20 cellular contexts compared by ENCODE assay signal in genomic region chr4:184399505-184399893, GRCh38.
DNase-seq lines count a peak whose midpoint lies in the region; ATAC-seq and TF ChIP-seq lines count a peak whose summit lies in the region.
"Had no signal": no experiment of that assay in that cellular context is flagged by ENCODE, and none has a peak within 500 bp of the region (broad histone marks: within the 10 kb centered on the region; RNA-seq: fewer than 3 reads in every experiment).

No MANE protein-coding gene starts in this region.

- no peaks in the 10 kb centered on the region for H3K27me3 Mint-ChIP-seq in osteocyte (ENCODE audit: unreplicated experiment)
- H3K27me3 Mint-ChIP-seq: CD8-positive, alpha-beta memory T cell; memory B cell; naive thymus-derived CD8-positive, alpha-beta T cell; stimulated activated memory B cell treated with anti-CD40 and anti-IgM and Interleukin-4, amounts not matched to agents 10 μg/mL and 1 μg/mL and 100 μg/mL, for 72 hours had no signal

- CTCF ChIA-PET in RWPE1 (lab: Yijun Ruan, JAX), result no interaction called here

- peaks cover 4% of the 10 kb centered on the region for H3K9me3 Mint-ChIP-seq in osteocyte (ENCODE audit: unreplicated experiment)
- H3K9me3 Mint-ChIP-seq: CD8-positive, alpha-beta memory T cell; GM23338; memory B cell; naive thymus-derived CD8-positive, alpha-beta T cell; stimulated activated memory B cell treated with anti-CD40 and anti-IgM and Interleukin-4, amounts not matched to agents 10 μg/mL and 1 μg/mL and 100 μg/mL, for 72 hours had no signal

- no peaks in the 10 kb centered on the region for H3K79me2 ChIP-seq in ACC112 (ENCODE audit: control insufficient read depth, insufficient read depth, low read length, unreplicated experiment)

- H3K27me3 ChIP-seq in ACC112 (ENCODE audit: insufficient read depth, low read length), result no peaks in the 10 kb centered on the region
- H3K27me3 ChIP-seq in dorsolateral prefrontal cortex, result no peaks in the 10 kb centered on the region
- H3K27me3 ChIP-seq: body of pancreas had no signal

- H3K4me1 Mint-ChIP-seq in osteocyte (ENCODE audit: unreplicated experiment), result peaks cover 44% of the 10 kb centered on the region

- peak overlapping the region; percentile 90 for H3K27ac Mint-ChIP-seq in osteocyte (ENCODE audit: unreplicated experiment)
- H3K27ac Mint-ChIP-seq: GM23338, memory B cell had no signal

- H3K4me3 ChIP-seq in ACC112 (ENCODE audit: low read depth, low read length) (no peak overlapping the region), dorsolateral prefrontal cortex (no peak overlapping the region)
- H3K4me3 ChIP-seq: body of pancreas, GM23338, SK-N-MC had no signal

- POLR2A ChIA-PET in RWPE1 (lab: Yijun Ruan, JAX; ENCODE audit: low non-redundant PET), result no interaction called here

- intact Hi-C loops in dorsolateral prefrontal cortex (cut with DNase I), result loop anchor here in 1 of 2 donors (10.0 kb wide), 1 partner anchor 135 kb away; no protein-coding TSS in a partner anchor

- peaks cover 54% of the 10 kb centered on the region for H3K36me3 Mint-ChIP-seq in osteocyte (ENCODE audit: unreplicated experiment)

- peaks cover 42% of the 10 kb centered on the region for H3K36me3 ChIP-seq in ACC112 (ENCODE audit: insufficient read depth, low read length)

- H3K4me3 Mint-ChIP-seq in osteocyte (ENCODE audit: unreplicated experiment), result no peak overlapping the region
- H3K4me3 Mint-ChIP-seq: CD8-positive, alpha-beta memory T cell; GM23338; memory B cell; naive thymus-derived CD8-positive, alpha-beta T cell; stimulated activated memory B cell treated with anti-CD40 and anti-IgM and Interleukin-4, amounts not matched to agents 10 μg/mL and 1 μg/mL and 100 μg/mL, for 72 hours had no signal

- H2AFZ ChIP-seq in ACC112 (ENCODE audit: low read length, unreplicated experiment), result no peak overlapping the region
- H2AFZ ChIP-seq: GM23338 had no signal

- no peak for DNase-seq in RWPE1 (ENCODE audit: low spot score)
- no peak for DNase-seq in dorsolateral prefrontal cortex
- DNase-seq in osteocyte (ENCODE audit: extremely low spot score, unreplicated experiment), result no peak
- no peak for DNase-seq in activated gamma-delta T cell (lab: John Stamatoyannopoulos, UW)
- DNase-seq: activated CD4-positive, alpha-beta T cell treated with anti-CD3 and anti-CD28 coated beads for 48 hours; activated naive CD4-positive, alpha-beta T cell; body of pancreas; CD8-positive, alpha-beta memory T cell; DMS79; effector CD4-positive, alpha-beta T cell; naive thymus-derived CD8-positive, alpha-beta T cell; NCI-H82; PC-3 had no signal

- ATAC-seq in HG03457 (IDR thresholded peaks at IDR 0.05; ENCODE audit: unreplicated experiment) (no peak), HG02840 (IDR thresholded peaks at IDR 0.05; ENCODE audit: low FRiP score, unreplicated experiment) (no peak)
- ATAC-seq: body of pancreas; GM23338; naive thymus-derived CD8-positive, alpha-beta T cell; stimulated activated memory B cell treated with anti-CD40 and anti-IgM and Interleukin-4, amounts not matched to agents 10 μg/mL and 1 μg/mL and 100 μg/mL, for 72 hours had no signal

- peaks cover 36% of the 10 kb centered on the region for H3K4me1 ChIP-seq in ACC112 (ENCODE audit: control insufficient read depth, insufficient read depth, low read length, unreplicated experiment)
- H3K4me1 ChIP-seq: body of pancreas had no signal

- H3K27ac ChIP-seq in ACC112 (ENCODE audit: low read depth, low read length) (peak overlapping the region; percentile 97), RWPE1 (peak overlapping the region; percentile 30), dorsolateral prefrontal cortex (peak overlapping the region in 46 of 59 donors; percentile 3 to 91 (median 54))
- H3K27ac ChIP-seq: SK-N-MC had no signal

- TF ChIP-seq CTCF in RWPE1 (conservative IDR thresholded peaks at IDR 0.05; ENCODE audit: low read depth), result no peak
- TF ChIP-seq CTCF in dorsolateral prefrontal cortex (IDR thresholded peaks at IDR 0.05 in 54 of 56, conservative IDR thresholded peaks at IDR 0.05 in 2 of 56; ENCODE audit: low read depth in 1 of 56, partially characterized antibody in 56 of 56), result no peak
- no peak for TF ChIP-seq CTCF in osteocyte (IDR thresholded peaks at IDR 0.05)

Comparison
In these comparisons a context has a peak if more than half of its experiments do, and no peak if none do; other contexts are left out.
1. H3K27ac ChIP-seq: peak in every context shown above with its lines; median percentile 97 in ACC112; 54 in dorsolateral prefrontal cortex; 30 in RWPE1.